Comparison of ENCODE assay signal across 9 cellular contexts in genomic region chr1:182602945-182603645, GRCh38. TPM values are rescaled to one million over a fixed set of nuclear protein-coding genes. Genes with fewer than 3 reads are reported as not detected.
DNase-seq lines count a peak whose midpoint lies in the region; ATAC-seq, FAIRE-seq and TF ChIP-seq lines count a peak whose summit lies in the region.
"Had no signal": no experiment of that assay in that cellular context is flagged by ENCODE, and none has a peak within 500 bp of the region (broad histone marks: within the 10 kb centered on the region; RNA-seq: fewer than 3 reads in every experiment).

No MANE protein-coding gene starts in this region.

- peaks cover 18% of the 10 kb centered on the region for H3K27me3 Mint-ChIP-seq in activated CD8-positive, alpha-beta T cell treated with anti-CD3 and anti-CD28 coated beads, Interleukin-2, amount 10 ng/mL, durations not matched to agents 7 days and 5 days (ENCODE audit: low read depth)

- H3K4me1 ChIP-seq in lower lobe of right lung: peaks cover 50% of the 10 kb centered on the region

- no peak overlapping the region for H3K4me3 Mint-ChIP-seq in activated CD8-positive, alpha-beta T cell treated with anti-CD3 and anti-CD28 coated beads, Interleukin-2, amount 10 ng/mL, durations not matched to agents 7 days and 5 days

- no peaks in the 10 kb centered on the region for H3K27me3 ChIP-seq in lower lobe of right lung (ENCODE audit: low read depth)

- no peaks in the 10 kb centered on the region for H3K9me3 Mint-ChIP-seq in activated CD8-positive, alpha-beta T cell treated with anti-CD3 and anti-CD28 coated beads, Interleukin-2, amount 10 ng/mL, durations not matched to agents 7 days and 5 days (ENCODE audit: insufficient read depth)

- FAIRE-seq in D721Med (lab: Jason Lieb, UNC): no peak

- POLR2A ChIA-PET in activated CD8-positive, alpha-beta T cell treated with anti-CD3 and anti-CD28 coated beads, Interleukin-2, amount 10 ng/mL, durations not matched to agents 7 days and 5 days (lab: Charles Lee): interaction anchor here (0.7 to 4.6 kb wide), 3 partner anchors 12 to 189 kb away, joined by 3 to 43 read pairs (median 5); no protein-coding TSS in a partner anchor

- H3K27ac Mint-ChIP-seq in activated CD8-positive, alpha-beta T cell treated with anti-CD3 and anti-CD28 coated beads, Interleukin-2, amount 10 ng/mL, durations not matched to agents 7 days and 5 days: peak overlapping the region; percentile 47

- H3K4me1 Mint-ChIP-seq in activated CD8-positive, alpha-beta T cell treated with anti-CD3 and anti-CD28 coated beads, Interleukin-2, amount 10 ng/mL, durations not matched to agents 7 days and 5 days (ENCODE audit: low read depth): peaks cover 11% of the 10 kb centered on the region

- no peak for TF ChIP-seq CTCF in lower lobe of right lung (IDR thresholded peaks at IDR 0.05)
- no peak for TF ChIP-seq CTCF in D721Med (IDR thresholded peaks at IDR 0.05; ENCODE audit: insufficient read depth, missing control alignments)

- H3K4me3 ChIP-seq in lower lobe of right lung: peak overlapping the region; percentile 68

- intact Hi-C loops in lower lobe of right lung (cut with DNase I): loop anchor here (5.0 kb wide), 1 partner anchor 179 kb away; no protein-coding TSS in a partner anchor

- peaks cover 4% of the 10 kb centered on the region for H3K36me3 Mint-ChIP-seq in activated CD8-positive, alpha-beta T cell treated with anti-CD3 and anti-CD28 coated beads, Interleukin-2, amount 10 ng/mL, durations not matched to agents 7 days and 5 days (ENCODE audit: low read depth)

- peak; percentile 24 for DNase-seq in stimulated activated CD4-positive, alpha-beta T cell treated with anti-CD3 and anti-CD28 coated beads, Interleukin-4, amount 100 ng/mL, for 24 hours
- DNase-seq in stimulated activated CD4-positive, alpha-beta T cell treated with anti-CD3 and anti-CD28 coated beads, Interleukin-2, amount 100 ng/mL, for 24 hours: no peak
- DNase-seq in activated CD8-positive, alpha-beta T cell treated with anti-CD3 and anti-CD28 coated beads, Interleukin-2, amount 10 ng/mL, durations not matched to agents 7 days and 5 days: peak; percentile 44
- DNase-seq in lower lobe of right lung: peak; percentile 59
- DNase-seq in NCI-H510A (lab: John Stamatoyannopoulos, UW): no peak
- no peak for DNase-seq in D721Med (ENCODE audit: insufficient read length, low spot score)
- DNase-seq: WERI-Rb-1 had no signal

- peak overlapping the region; percentile 82 for H3K27ac ChIP-seq in lower lobe of right lung
- H3K27ac ChIP-seq: WERI-Rb-1 had no signal

- H3K9me3 ChIP-seq in lower lobe of right lung: no peaks in the 10 kb centered on the region

- peak; percentile 50 for ATAC-seq in activated CD8-positive, alpha-beta T cell treated with anti-CD3 and anti-CD28 coated beads, Interleukin-2, amount 10 ng/mL, durations not matched to agents 7 days and 5 days
- ATAC-seq in lower lobe of right lung (peak; percentile 76 to 77), HG03520 (IDR thresholded peaks at IDR 0.05; ENCODE audit: unreplicated experiment) (no peak), HG03457 (IDR thresholded peaks at IDR 0.05; ENCODE audit: unreplicated experiment) (no peak)

- CTCF ChIA-PET in activated CD8-positive, alpha-beta T cell treated with anti-CD3 and anti-CD28 coated beads, Interleukin-2, amount 10 ng/mL, durations not matched to agents 7 days and 5 days (lab: Charles Lee): interaction anchor here (0.7 to 17.9 kb wide), 9 partner anchors 8 to 244 kb away, joined by 3 to 899 read pairs (median 4); partner anchors contain the start of gene NPL

- H3K36me3 ChIP-seq in lower lobe of right lung: peaks cover 31% of the 10 kb centered on the region
- H3K36me3 ChIP-seq: WERI-Rb-1 had no signal

RNA-seq across cellular contexts. Expression of gene RGS16, which starts 1.1 kb away (rescaled TPM):
- total RNA-seq in activated CD8-positive, alpha-beta T cell treated with anti-CD3 and anti-CD28 coated beads, Interleukin-2, amount 10 ng/mL, durations not matched to agents 7 days and 5 days: under 1 TPM; 0.63 to 0.66 TPM
- total RNA-seq in lower lobe of right lung: 14.6 TPM

RNA-seq across cellular contexts. Expression of gene RNASEL, which starts 14.0 kb away (rescaled TPM):
- 1 to 10 TPM; 5.7 to 6.0 TPM for total RNA-seq in activated CD8-positive, alpha-beta T cell treated with anti-CD3 and anti-CD28 coated beads, Interleukin-2, amount 10 ng/mL, durations not matched to agents 7 days and 5 days
- total RNA-seq in lower lobe of right lung: 16.5 TPM

Comparison
In these comparisons a context has a peak if more than half of its experiments do, and no peak if none do; other contexts are left out.
1. DNase-seq: peak in stimulated activated CD4-positive, alpha-beta T cell treated with anti-CD3 and anti-CD28 coated beads, Interleukin-4, amount 100 ng/mL, for 24 hours (single experiment), activated CD8-positive, alpha-beta T cell treated with anti-CD3 and anti-CD28 coated beads, Interleukin-2, amount 10 ng/mL, durations not matched to agents 7 days and 5 days (single experiment) and lower lobe of right lung (single experiment); none in stimulated activated CD4-positive, alpha-beta T cell treated with anti-CD3 and anti-CD28 coated beads, Interleukin-2, amount 100 ng/mL, for 24 hours (0 of 2), NCI-H510A (single experiment) and D721Med (single experiment).
2. ATAC-seq: peak in activated CD8-positive, alpha-beta T cell treated with anti-CD3 and anti-CD28 coated beads, Interleukin-2, amount 10 ng/mL, durations not matched to agents 7 days and 5 days (single experiment) and lower lobe of right lung (2 of 2); none in HG03520 (single experiment) and HG03457 (single experiment).